In genomic region chr3:169660709-169661566, GRCh38 we compare ENCODE assay signal across 8 cellular contexts. TPM values are rescaled to one million over a fixed set of nuclear protein-coding genes. Genes with fewer than 3 reads are reported as not detected.
DNase-seq lines count a peak whose midpoint lies in the region; ATAC-seq and TF ChIP-seq lines count a peak whose summit lies in the region.

No MANE protein-coding gene starts in this region.

- H3K9me3 ChIP-seq in SJCRH30 (replicated peaks) (no peaks in the 10 kb centered on the region), fibroblast of lung (ENCODE audit: control insufficient read depth, insufficient read depth, low read depth, low read length) (no peaks in the 10 kb centered on the region)

- H3K27me3 Mint-ChIP-seq in osteocyte (ENCODE audit: unreplicated experiment), result peaks cover 54% of the 10 kb centered on the region

- H3K9ac ChIP-seq in fibroblast of lung (ENCODE audit: insufficient read depth, low read length), result peak overlapping the region; percentile 48

- peak overlapping the region; percentile 63 for H3K27ac ChIP-seq in SJCRH30
- peak overlapping the region; percentile 79 for H3K27ac ChIP-seq in fibroblast of lung (ENCODE audit: insufficient read depth, low read length)

- peaks cover 4% of the 10 kb centered on the region for H3K36me3 Mint-ChIP-seq in osteocyte (ENCODE audit: unreplicated experiment)

- no peaks in the 10 kb centered on the region for H4K20me1 ChIP-seq in fibroblast of lung (ENCODE audit: control insufficient read depth, extremely low read depth, insufficient read depth, low read length)

- H3K27me3 ChIP-seq in SJCRH30, result no peaks in the 10 kb centered on the region
- H3K27me3 ChIP-seq in fibroblast of lung (ENCODE audit: control insufficient read depth, insufficient read depth, low read length), result peaks cover 13% of the 10 kb centered on the region

- H3K4me3 Mint-ChIP-seq in osteocyte (ENCODE audit: unreplicated experiment), result peak overlapping the region; percentile 92

- no peak for TF ChIP-seq CTCF in fibroblast of lung (conservative IDR thresholded peaks at IDR 0.05 in 1 of 2, IDR thresholded peaks at IDR 0.05 in 1 of 2; ENCODE audit: low read depth in 1 of 2, low read length in 2 of 2)
- no peak for TF ChIP-seq CTCF in osteocyte (IDR thresholded peaks at IDR 0.05)

- peak overlapping the region; percentile 100 for H3K4me2 ChIP-seq in fibroblast of lung (ENCODE audit: extremely low read depth, insufficient read depth, low read length)

- H3K9me3 Mint-ChIP-seq in osteocyte (ENCODE audit: unreplicated experiment), result no peaks in the 10 kb centered on the region

- H3K4me1 ChIP-seq in SJCRH30, result peaks cover 8% of the 10 kb centered on the region; the same call in 1 of the 2 replicates
- no peaks in the 10 kb centered on the region for H3K4me1 ChIP-seq in fibroblast of lung (ENCODE audit: control insufficient read depth, extremely low read depth, insufficient read depth, low read length)

- no peak for ATAC-seq in GM21528 (IDR thresholded peaks at IDR 0.05; ENCODE audit: low FRiP score, unreplicated experiment)
- no peak for ATAC-seq in HG02885 (IDR thresholded peaks at IDR 0.05; ENCODE audit: poor library complexity, unreplicated experiment)
- no peak for ATAC-seq in HG03571 (IDR thresholded peaks at IDR 0.05; ENCODE audit: unreplicated experiment)

- H2AFZ ChIP-seq in fibroblast of lung (ENCODE audit: low read length), result peak overlapping the region; percentile 84

- DNase-seq in GM03348 (ENCODE audit: low spot score) (peak; percentile 22), SJCRH30 (peak in 1 of 2 experiments; percentile 32), fibroblast of lung (ENCODE audit: low read depth in 2 of 2) (peak; percentile 29 to 78), osteocyte (ENCODE audit: extremely low spot score, unreplicated experiment) (no peak), mucosa of gallbladder (ENCODE audit: low spot score) (no peak)

- peaks cover 48% of the 10 kb centered on the region for H3K4me1 Mint-ChIP-seq in osteocyte (ENCODE audit: unreplicated experiment)

- peak overlapping the region; percentile 77 for H3K4me3 ChIP-seq in SJCRH30
- peak overlapping the region; percentile 66 to 85 (median 76) for H3K4me3 ChIP-seq in fibroblast of lung (replicated peaks in 1 of 4; ENCODE audit: control extremely low read depth in 1 of 4, insufficient read depth in 1 of 4, low read depth in 3 of 4, low read length in 4 of 4)

- peaks cover 9% of the 10 kb centered on the region for H3K79me2 ChIP-seq in fibroblast of lung (ENCODE audit: control insufficient read depth, insufficient read depth, low read length)

- peak overlapping the region; percentile 69 for H3K27ac Mint-ChIP-seq in osteocyte (ENCODE audit: unreplicated experiment)

- H3K36me3 ChIP-seq in SJCRH30 (no peaks in the 10 kb centered on the region), fibroblast of lung (ENCODE audit: control insufficient read depth, insufficient read depth, low read length) (no peaks in the 10 kb centered on the region)

RNA-seq across cellular contexts. Expression of gene MECOM, which starts 2.6 kb away (rescaled TPM):
- 19.7 and 20.8 TPM in 2 replicates for total RNA-seq in SJCRH30 (2014; rRNA removed; shearing (Covaris generic))
- total RNA-seq in fibroblast of lung (18.0 and 46.1 TPM in 2 replicates), osteocyte (5.6 and 5.9 TPM in 2 replicates), mucosa of gallbladder (30.0 TPM)
- polyA plus RNA-seq in fibroblast of lung, result 6.2 and 17.4 TPM in 2 replicates
- polyA plus RNA-seq in fibroblast of lung (2012), result 4.2 and 10.8 TPM in 2 replicates
- polyA minus RNA-seq in fibroblast of lung (ENCODE audit: low replicate concordance), result 10.0 and 24.1 TPM in 2 replicates

Comparison
In these comparisons a context has a peak if more than half of its experiments do, and no peak if none do; other contexts are left out.
1. DNase-seq: peak in GM03348 (single experiment) and fibroblast of lung (2 of 2); none in osteocyte (single experiment) and mucosa of gallbladder (single experiment).